In genomic region chr7:32728412-32729334, GRCh38 we compare ENCODE assay signal across 8 cellular contexts.
DNase-seq lines count a peak whose midpoint lies in the region; ATAC-seq and TF ChIP-seq lines count a peak whose summit lies in the region.
"Not testable (repeated sequence)": the region's sequence is repeated elsewhere in the genome, so short reads cannot be mapped to it uniquely, and the experiment has no call there.

No MANE protein-coding gene starts in this region.

- H3K9me3 ChIP-seq in BLaER1 treated with 17β-estradiol and CSF1 and Interleukin-3, amounts not matched to agents 10 nM and 100 nM (replicated peaks in 1 of 11); duodenal mucosa (ENCODE audit: control insufficient read depth in 1 of 2, low read length in 2 of 2); left lung: not testable (repeated sequence)

- H3K36me3 ChIP-seq in BLaER1 treated with 17β-estradiol and CSF1 and Interleukin-3, amounts not matched to agents 10 nM and 100 nM; duodenal mucosa (ENCODE audit: control insufficient read depth in 1 of 2, insufficient read depth in 2 of 2, low read length in 2 of 2); left lung: not testable (repeated sequence)

- not testable (repeated sequence) for TF ChIP-seq CTCF in left lung (IDR thresholded peaks at IDR 0.05)

- ATAC-seq in GM19438 (IDR thresholded peaks at IDR 0.05; ENCODE audit: low read depth, unreplicated experiment) (peak; percentile 80), HG03442 (IDR thresholded peaks at IDR 0.05; ENCODE audit: unreplicated experiment) (peak; percentile 77), left lung (peak; percentile 85)

- H3K27me3 ChIP-seq in BLaER1 treated with 17β-estradiol and CSF1 and Interleukin-3, amounts not matched to agents 10 nM and 100 nM, result peaks cover 0 to 11% (median 4%) of the 10 kb centered on the region in 11 experiments; a peak in 7 of 22 replicates
- H3K27me3 ChIP-seq in duodenal mucosa (ENCODE audit: control insufficient read depth in 1 of 2, insufficient read depth in 2 of 2, low read length in 2 of 2); left lung: not testable (repeated sequence)

- intact Hi-C loops in left lung (cut with DNase I), result not testable (repeated sequence)

- H3K4me3 ChIP-seq in BLaER1 treated with 17β-estradiol and CSF1 and Interleukin-3, amounts not matched to agents 10 nM and 100 nM, result peak overlapping the region; percentile 76 to 93 (median 86)
- H3K4me3 ChIP-seq in duodenal mucosa (ENCODE audit: low read depth in 1 of 2, low read length in 2 of 2) (peak overlapping the region; percentile 43 to 73), left lung (peak overlapping the region; percentile 62 to 71)

- peak overlapping the region; percentile 75 to 87 (median 84) for H3K9ac ChIP-seq in BLaER1 treated with 17β-estradiol and CSF1 and Interleukin-3, amounts not matched to agents 10 nM and 100 nM
- H3K9ac ChIP-seq in duodenal mucosa (ENCODE audit: low read depth in 1 of 2, low read length in 2 of 2), result peak overlapping the region in 1 of 2 donors; percentile 54

- not testable (repeated sequence) for H4K20me1 ChIP-seq in BLaER1 treated with 17β-estradiol and CSF1 and Interleukin-3, amounts not matched to agents 10 nM and 100 nM

- DNase-seq in NCI-H526 treated with DMSO at 0.1 percent for 48 hours (lab: John Stamatoyannopoulos, UW) (peak; percentile 71), left lung (peak; percentile 67 to 93)
- DNase-seq in activated CD4-positive, alpha-beta T cell treated with anti-CD3 and anti-CD28 coated beads, Interleukin-2, amount 50 U/mL, for 4 hours, result peak; percentile 5 to 6
- DNase-seq in stimulated activated CD4-positive, alpha-beta T cell treated with anti-CD3 and anti-CD28 coated beads, Interleukin-2, amount 100 ng/mL, for 24 hours, result peak; percentile 33 to 61

- peak overlapping the region; percentile 37 to 82 (median 75); a peak in 21 of 22 replicates for H3K27ac ChIP-seq in BLaER1 treated with 17β-estradiol and CSF1 and Interleukin-3, amounts not matched to agents 10 nM and 100 nM
- peak overlapping the region; percentile 56 for H3K27ac ChIP-seq in duodenal mucosa (ENCODE audit: low read depth, low read length)
- H3K27ac ChIP-seq in left lung, result peak overlapping the region; percentile 88 to 92

- peak overlapping the region; percentile 77 to 93 (median 85) for H3K4me2 ChIP-seq in BLaER1 treated with 17β-estradiol and CSF1 and Interleukin-3, amounts not matched to agents 10 nM and 100 nM

- H3K4me1 ChIP-seq in BLaER1 treated with 17β-estradiol and CSF1 and Interleukin-3, amounts not matched to agents 10 nM and 100 nM; duodenal mucosa (ENCODE audit: control insufficient read depth in 1 of 2, insufficient read depth in 2 of 2, low read length in 2 of 2); left lung: not testable (repeated sequence)

Comparison
In these comparisons a context has a peak if more than half of its experiments do, and no peak if none do; other contexts are left out.
1. Peak in every context shown above with its lines: DNase-seq, ATAC-seq, H3K4me3 ChIP-seq and H3K27ac ChIP-seq.
2. DNase-seq: peak in every context shown above with its lines; median percentile 80 in left lung; 71 in NCI-H526 treated with DMSO at 0.1 percent for 48 hours; 47 in stimulated activated CD4-positive, alpha-beta T cell treated with anti-CD3 and anti-CD28 coated beads, Interleukin-2, amount 100 ng/mL, for 24 hours; 6 in activated CD4-positive, alpha-beta T cell treated with anti-CD3 and anti-CD28 coated beads, Interleukin-2, amount 50 U/mL, for 4 hours.